25 cellular contexts compared by ENCODE assay signal in the genomic region with DNA sequence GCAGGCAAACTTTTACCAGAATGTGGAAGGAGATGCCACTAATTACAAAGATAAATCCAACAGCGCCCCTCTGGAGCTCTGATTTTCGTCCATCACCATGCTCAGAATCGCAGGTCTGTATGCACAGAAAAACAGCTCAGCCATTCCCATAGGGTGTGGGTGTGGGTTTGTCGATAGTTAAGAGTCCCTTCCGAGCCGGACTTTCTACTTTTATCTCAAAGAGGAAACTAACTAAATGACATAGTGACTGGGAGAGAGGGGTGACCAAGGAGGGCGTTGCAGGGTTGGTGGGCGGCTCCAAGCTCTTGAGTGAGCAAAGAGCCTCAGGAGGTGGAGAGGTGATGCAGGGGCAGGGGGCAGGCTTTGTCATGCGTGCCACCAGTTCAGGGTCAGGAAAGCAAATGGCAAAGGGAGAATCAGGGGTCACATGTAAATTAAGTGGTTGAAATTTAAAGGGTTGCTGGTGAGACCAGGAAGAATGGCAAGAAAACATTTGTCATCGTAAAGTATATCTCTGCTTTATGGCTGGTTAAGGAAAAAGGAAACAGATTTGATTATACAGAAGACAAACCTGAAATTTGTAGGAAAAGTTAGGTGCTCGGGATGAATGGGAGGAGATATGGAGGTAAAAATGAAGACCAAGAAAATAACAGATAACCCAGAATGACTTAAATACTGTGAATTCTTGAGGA.
DNase-seq lines count a peak whose midpoint lies in the region; ATAC-seq and TF ChIP-seq lines count a peak whose summit lies in the region.
"Had no signal": no experiment of that assay in that cellular context is flagged by ENCODE, and none has a peak within 500 bp of the region (broad histone marks: within the 10 kb centered on the region; RNA-seq: fewer than 3 reads in every experiment).

No MANE protein-coding gene starts in this region.

- ATAC-seq in GM23338, result peak; percentile 82
- ATAC-seq in WTC11, result peak; percentile 84
- no peak for ATAC-seq in HG02981 (IDR thresholded peaks at IDR 0.05; ENCODE audit: unreplicated experiment)
- ATAC-seq: CD8-positive, alpha-beta T cell; HepG2; K562 had no signal

- H3K4me1 Mint-ChIP-seq in GM23338, result peaks cover 15% of the 10 kb centered on the region
- H3K4me1 Mint-ChIP-seq in WTC11, result peaks cover 24% of the 10 kb centered on the region
- peaks cover 44% of the 10 kb centered on the region for H3K4me1 Mint-ChIP-seq in nephron progenitor cell

- H3K36me3 ChIP-seq in GM23338 (ENCODE audit: insufficient read depth), result no peaks in the 10 kb centered on the region
- H3K36me3 ChIP-seq in adrenal gland (replicated peaks in 1 of 2), result no peaks in the 10 kb centered on the region
- H3K36me3 ChIP-seq: Peyer's patch had no signal

- CTCF ChIA-PET in WTC11 (lab: Charles Lee), result interaction anchor here (1.0 to 1.5 kb wide), 2 partner anchors 10 to 1066 kb away, joined by 3 to 4 read pairs; no protein-coding TSS in a partner anchor

- peaks cover 23% of the 10 kb centered on the region for H3K9me2 ChIP-seq in GM23338 (ENCODE audit: insufficient read depth)

- intact Hi-C loops in adrenal gland (cut with DNase I), result no loop called here

- H3K36me3 Mint-ChIP-seq in GM23338 (ENCODE audit: low read depth) (no peaks in the 10 kb centered on the region), WTC11 (no peaks in the 10 kb centered on the region), nephron progenitor cell (ENCODE audit: low read depth) (peaks cover 25% of the 10 kb centered on the region)
- H3K36me3 Mint-ChIP-seq: CD8-positive, alpha-beta T cell had no signal

- H3K27ac ChIP-seq in GM23338 (ENCODE audit: low read depth) (no peak overlapping the region), adrenal gland (no peak overlapping the region)
- H3K27ac ChIP-seq: GM23248, HL-60, Peyer's patch had no signal

- H3K27me3 ChIP-seq in GM23338 (ENCODE audit: insufficient read depth) (no peaks in the 10 kb centered on the region), adrenal gland (no peaks in the 10 kb centered on the region)
- H3K27me3 ChIP-seq: Peyer's patch had no signal

- H3K4me1 ChIP-seq in GM23338 (ENCODE audit: insufficient read depth) (peaks cover 9% of the 10 kb centered on the region), adrenal gland (replicated peaks in 1 of 2) (no peaks in the 10 kb centered on the region)
- H3K4me1 ChIP-seq: Peyer's patch had no signal

- TF ChIP-seq CTCF in GM23338 (conservative IDR thresholded peaks at IDR 0.05; ENCODE audit: low read depth in 2 of 2) (0 out of 4 replicates have a peak, but pooled peaks of 1 of the 2 experiments have one; percentile 10), WTC11 (IDR thresholded peaks at IDR 0.05) (no peak), nephron progenitor cell (IDR thresholded peaks at IDR 0.05) (no peak), adrenal gland (IDR thresholded peaks at IDR 0.05) (no peak)

- H3K4me3 ChIP-seq in GM23338 (no peak overlapping the region), adrenal gland (no peak overlapping the region)
- H3K4me3 ChIP-seq: GM23248, K562, Peyer's patch had no signal

- H3K27me3 Mint-ChIP-seq in GM23338 (ENCODE audit: insufficient read depth, low read depth, poor library complexity) (no peaks in the 10 kb centered on the region), WTC11 (ENCODE audit: low read depth) (no peaks in the 10 kb centered on the region), nephron progenitor cell (ENCODE audit: low read depth, poor library complexity) (peaks cover 3% of the 10 kb centered on the region)

- no peaks in the 10 kb centered on the region for H3K9me3 ChIP-seq in adrenal gland (replicated peaks in 1 of 3)
- H3K9me3 ChIP-seq: Peyer's patch had no signal

- WGBS in adrenal gland, 4 donors, result 76 to 89% (median 86%) methylated on average over 11 of the region's 11 CpGs

- H3K4me2 ChIP-seq in GM23338, result 0 out of 2 replicates have a peak overlapping the region, but pooled peaks have one; percentile 23

- POLR2A ChIA-PET in WTC11 (lab: Charles Lee), result no interaction called here

- no peak for TF ChIP-seq POLR2A in adrenal gland (IDR thresholded peaks at IDR 0.05)

- H3K79me2 ChIP-seq in GM23338 (replicated peaks; ENCODE audit: insufficient read depth), result no peaks in the 10 kb centered on the region

- H2AFZ ChIP-seq in GM23338, result no peak overlapping the region
- H2AFZ ChIP-seq: GM23248 had no signal

- DNase-seq in GM23338 (ENCODE audit: low spot score), result peak; percentile 39
- DNase-seq in WTC11 (ENCODE audit: low spot score), result peak; percentile 38
- DNase-seq in iPS DF 19.7 (ENCODE audit: low read depth, low spot score), result peak; percentile 17
- no peak for DNase-seq in nephron progenitor cell
- DNase-seq in adrenal gland, result no peak
- no peak for DNase-seq in mucosa of gallbladder (ENCODE audit: low spot score)
- no peak for DNase-seq in mesenteric fat pad (ENCODE audit: low spot score)
- DNase-seq: AML-193; C1 segment of cervical spinal cord; CD8-positive, alpha-beta T cell; DMS153; GM23248; MM.1S; NCI-H1048; NCI-H1436; NCI-H187 treated with DMSO at 0.1 percent for 48 hours; NCI-H2107; NCI-H510A treated with DMSO at 0.1 percent for 48 hours; NCI-H748 treated with DMSO at 0.1 percent for 48 hours; Peyer's patch; Right ventricle myocardium superior had no signal

- H3K27ac Mint-ChIP-seq in GM23338 (no peak overlapping the region), WTC11 (peak overlapping the region; percentile 66), nephron progenitor cell (peak overlapping the region; percentile 79)
- H3K27ac Mint-ChIP-seq: CD8-positive, alpha-beta T cell had no signal

- H3K9me3 Mint-ChIP-seq in GM23338 (no peaks in the 10 kb centered on the region), WTC11 (peaks cover 13% of the 10 kb centered on the region), nephron progenitor cell (peaks cover 31% of the 10 kb centered on the region)
- H3K9me3 Mint-ChIP-seq: CD8-positive, alpha-beta T cell had no signal

- H3F3A ChIP-seq in GM23338 (replicated peaks; ENCODE audit: low read depth), result no peaks in the 10 kb centered on the region

- H4K20me1 ChIP-seq in GM23338 (replicated peaks; ENCODE audit: insufficient read depth), result no peaks in the 10 kb centered on the region

- H3K4me3 Mint-ChIP-seq in GM23338 (no peak overlapping the region), WTC11 (no peak overlapping the region), nephron progenitor cell (peak overlapping the region; percentile 26)
- H3K4me3 Mint-ChIP-seq: CD8-positive, alpha-beta T cell had no signal

TF ChIP-seq in WTC11, 78 proteins besides CTCF, POLR2A, EP300 and RAD21 (continues in another document):
- TF ChIP-seq TEAD1 (CRISPR knock-in tag; IDR thresholded peaks at IDR 0.05) (no peak), ZNF121 (CRISPR knock-in tag; IDR thresholded peaks at IDR 0.05) (no peak), NFATC4 (CRISPR knock-in tag; IDR thresholded peaks at IDR 0.05) (no peak), FOXJ3 (CRISPR knock-in tag; IDR thresholded peaks at IDR 0.05; ENCODE audit: borderline replicate concordance) (no peak), GTF2I (CRISPR knock-in tag; conservative IDR thresholded peaks at IDR 0.05) (no peak), ZBTB21 (CRISPR knock-in tag; IDR thresholded peaks at IDR 0.05; ENCODE audit: borderline replicate concordance) (no peak), FOXK1 (CRISPR knock-in tag; IDR thresholded peaks at IDR 0.05) (no peak), SP1 (CRISPR knock-in tag; conservative IDR thresholded peaks at IDR 0.05) (no peak), GRHL2 (CRISPR knock-in tag; IDR thresholded peaks at IDR 0.05; ENCODE audit: insufficient replicate concordance, severe bottlenecking) (no peak)
- TF ChIP-seq, protein P1, sequence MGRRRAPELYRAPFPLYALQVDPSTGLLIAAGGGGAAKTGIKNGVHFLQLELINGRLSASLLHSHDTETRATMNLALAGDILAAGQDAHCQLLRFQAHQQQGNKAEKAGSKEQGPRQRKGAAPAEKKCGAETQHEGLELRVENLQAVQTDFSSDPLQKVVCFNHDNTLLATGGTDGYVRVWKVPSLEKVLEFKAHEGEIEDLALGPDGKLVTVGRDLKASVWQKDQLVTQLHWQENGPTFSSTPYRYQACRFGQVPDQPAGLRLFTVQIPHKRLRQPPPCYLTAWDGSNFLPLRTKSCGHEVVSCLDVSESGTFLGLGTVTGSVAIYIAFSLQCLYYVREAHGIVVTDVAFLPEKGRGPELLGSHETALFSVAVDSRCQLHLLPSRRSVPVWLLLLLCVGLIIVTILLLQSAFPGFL (CRISPR knock-in tag; IDR thresholded peaks at IDR 0.05; ENCODE audit: borderline replicate concordance), result no peak
- TF ChIP-seq, protein P2, sequence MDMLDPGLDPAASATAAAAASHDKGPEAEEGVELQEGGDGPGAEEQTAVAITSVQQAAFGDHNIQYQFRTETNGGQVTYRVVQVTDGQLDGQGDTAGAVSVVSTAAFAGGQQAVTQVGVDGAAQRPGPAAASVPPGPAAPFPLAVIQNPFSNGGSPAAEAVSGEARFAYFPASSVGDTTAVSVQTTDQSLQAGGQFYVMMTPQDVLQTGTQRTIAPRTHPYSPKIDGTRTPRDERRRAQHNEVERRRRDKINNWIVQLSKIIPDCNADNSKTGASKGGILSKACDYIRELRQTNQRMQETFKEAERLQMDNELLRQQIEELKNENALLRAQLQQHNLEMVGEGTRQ (CRISPR knock-in tag; IDR thresholded peaks at IDR 0.05), result no peak
- TF ChIP-seq, protein P3, sequence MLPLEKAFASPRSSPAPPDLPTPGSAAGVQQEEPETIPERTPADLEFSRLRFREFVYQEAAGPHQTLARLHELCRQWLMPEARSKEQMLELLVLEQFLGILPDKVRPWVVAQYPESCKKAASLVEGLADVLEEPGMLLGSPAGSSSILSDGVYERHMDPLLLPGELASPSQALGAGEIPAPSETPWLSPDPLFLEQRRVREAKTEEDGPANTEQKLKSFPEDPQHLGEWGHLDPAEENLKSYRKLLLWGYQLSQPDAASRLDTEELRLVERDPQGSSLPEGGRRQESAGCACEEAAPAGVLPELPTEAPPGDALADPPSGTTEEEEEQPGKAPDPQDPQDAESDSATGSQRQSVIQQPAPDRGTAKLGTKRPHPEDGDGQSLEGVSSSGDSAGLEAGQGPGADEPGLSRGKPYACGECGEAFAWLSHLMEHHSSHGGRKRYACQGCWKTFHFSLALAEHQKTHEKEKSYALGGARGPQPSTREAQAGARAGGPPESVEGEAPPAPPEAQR (CRISPR knock-in tag; IDR thresholded peaks at IDR 0.05), result no peak

Comparison
In these comparisons a context has a peak if more than half of its experiments do, and no peak if none do; other contexts are left out.
1. DNase-seq: peak in GM23338 (single experiment), WTC11 (single experiment) and iPS DF 19.7 (single experiment); none in nephron progenitor cell (single experiment), adrenal gland (0 of 7), mucosa of gallbladder (single experiment) and mesenteric fat pad (single experiment).